1 cellular context compared by ENCODE assay signal in the genomic region with DNA sequence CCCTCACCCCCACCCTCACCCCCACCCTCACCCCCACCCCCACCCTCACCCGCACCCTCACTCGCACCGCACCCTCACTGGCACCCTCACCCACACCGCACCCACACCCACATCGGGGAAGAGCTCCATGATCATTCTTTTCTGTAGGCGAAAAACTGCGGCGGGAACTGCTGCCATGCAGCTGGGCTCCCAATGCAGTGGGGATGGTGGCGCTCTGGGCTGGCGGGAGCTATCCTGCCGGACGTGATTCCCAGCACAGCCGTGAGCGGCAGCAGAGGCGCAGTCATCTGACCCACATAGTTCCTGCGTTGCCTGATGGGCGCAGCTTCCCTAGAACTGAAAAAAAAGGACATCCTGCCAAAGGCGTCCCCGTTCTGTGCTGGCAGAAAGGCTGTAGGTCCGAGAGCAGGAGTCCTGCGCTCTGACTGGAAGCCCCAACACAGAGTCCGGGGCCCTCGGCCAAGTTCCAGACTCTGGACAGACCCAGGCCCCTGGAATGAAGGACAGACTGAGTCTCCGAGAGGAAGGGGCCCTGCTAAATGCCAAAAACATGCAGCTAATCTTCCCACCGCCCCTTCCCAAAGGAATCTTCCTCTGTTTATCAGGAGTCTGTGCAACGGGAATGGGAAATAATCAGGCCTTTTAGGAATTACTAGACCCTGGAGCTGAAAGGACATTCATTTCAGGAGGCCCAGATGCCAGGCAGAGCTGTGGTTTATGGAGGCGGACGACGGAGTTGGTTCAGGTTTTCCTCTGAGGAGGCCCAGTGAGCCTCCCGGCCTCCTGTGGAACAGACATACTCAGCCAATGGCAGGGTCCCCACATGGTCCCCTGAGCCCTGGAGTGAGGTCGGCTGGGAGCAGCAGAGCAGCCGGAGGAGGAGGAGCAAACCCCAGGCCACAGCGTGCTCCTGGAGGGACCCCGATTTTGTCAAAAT.
TF ChIP-seq lines count a peak whose summit lies in the region.

No MANE protein-coding gene starts in this region.

TF ChIP-seq in HepG2, 621 proteins besides CTCF, POLR2A, EP300 and RAD21 (continued from another document and continues in another):
- TF ChIP-seq, protein P1, sequence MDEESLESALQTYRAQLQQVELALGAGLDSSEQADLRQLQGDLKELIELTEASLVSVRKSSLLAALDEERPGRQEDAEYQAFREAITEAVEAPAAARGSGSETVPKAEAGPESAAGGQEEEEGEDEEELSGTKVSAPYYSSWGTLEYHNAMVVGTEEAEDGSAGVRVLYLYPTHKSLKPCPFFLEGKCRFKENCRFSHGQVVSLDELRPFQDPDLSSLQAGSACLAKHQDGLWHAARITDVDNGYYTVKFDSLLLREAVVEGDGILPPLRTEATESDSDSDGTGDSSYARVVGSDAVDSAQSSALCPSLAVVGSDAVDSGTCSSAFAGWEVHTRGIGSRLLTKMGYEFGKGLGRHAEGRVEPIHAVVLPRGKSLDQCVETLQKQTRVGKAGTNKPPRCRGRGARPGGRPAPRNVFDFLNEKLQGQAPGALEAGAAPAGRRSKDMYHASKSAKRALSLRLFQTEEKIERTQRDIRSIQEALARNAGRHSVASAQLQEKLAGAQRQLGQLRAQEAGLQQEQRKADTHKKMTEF (CRISPR knock-in tag; IDR thresholded peaks at IDR 0.05), result peak; percentile 74; the same call in 1 of the 2 replicates
- TF ChIP-seq ZNF260 (CRISPR knock-in tag; IDR thresholded peaks at IDR 0.05; ENCODE audit: borderline replicate concordance, low read depth), result no peak
- TF ChIP-seq ZBTB42 (CRISPR knock-in tag; IDR thresholded peaks at IDR 0.05), result no peak
- no peak for TF ChIP-seq HOXA7 (CRISPR knock-in tag; IDR thresholded peaks at IDR 0.05)
- no peak for TF ChIP-seq NR2F6 (IDR thresholded peaks at IDR 0.05)
- TF ChIP-seq NR2F6 (CRISPR knock-in tag; IDR thresholded peaks at IDR 0.05), result peak; percentile 43; the same call in 1 of the 2 replicates
- peak; percentile 11; the same call in 1 of the 2 replicates for TF ChIP-seq ATF7-NPFF (CRISPR knock-in tag; IDR thresholded peaks at IDR 0.05; ENCODE audit: low read depth)
- no peak for TF ChIP-seq CC2D1A (CRISPR knock-in tag; IDR thresholded peaks at IDR 0.05)
- TF ChIP-seq, protein P2, sequence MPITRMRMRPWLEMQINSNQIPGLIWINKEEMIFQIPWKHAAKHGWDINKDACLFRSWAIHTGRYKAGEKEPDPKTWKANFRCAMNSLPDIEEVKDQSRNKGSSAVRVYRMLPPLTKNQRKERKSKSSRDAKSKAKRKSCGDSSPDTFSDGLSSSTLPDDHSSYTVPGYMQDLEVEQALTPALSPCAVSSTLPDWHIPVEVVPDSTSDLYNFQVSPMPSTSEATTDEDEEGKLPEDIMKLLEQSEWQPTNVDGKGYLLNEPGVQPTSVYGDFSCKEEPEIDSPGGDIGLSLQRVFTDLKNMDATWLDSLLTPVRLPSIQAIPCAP (CRISPR knock-in tag; IDR thresholded peaks at IDR 0.05; ENCODE audit: low read depth), result no peak
- no peak for TF ChIP-seq NCOA5 (CRISPR knock-in tag; IDR thresholded peaks at IDR 0.05)
- TF ChIP-seq, protein P3, sequence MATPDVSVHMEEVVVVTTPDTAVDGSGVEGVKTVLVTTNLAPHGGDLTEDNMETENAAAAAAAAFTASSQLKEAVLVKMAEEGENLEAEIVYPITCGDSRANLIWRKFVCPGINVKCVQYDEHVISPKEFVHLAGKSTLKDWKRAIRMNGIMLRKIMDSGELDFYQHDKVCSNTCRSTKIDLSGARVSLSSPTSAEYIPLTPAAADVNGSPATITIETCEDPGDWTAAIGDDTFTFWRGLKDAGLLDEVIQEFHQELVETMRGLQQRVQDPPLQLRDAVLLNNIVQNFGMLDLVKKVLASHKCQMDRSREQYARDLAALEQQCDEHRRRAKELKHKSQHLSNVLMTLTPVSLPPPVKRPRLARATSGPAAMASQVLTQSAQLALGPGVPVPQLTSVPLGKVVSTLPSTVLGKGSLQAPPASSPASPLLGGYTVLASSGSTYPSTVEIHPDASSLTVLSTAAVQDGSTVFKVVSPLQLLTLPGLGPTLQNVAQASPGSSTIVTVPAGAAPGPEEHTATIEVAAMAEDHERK (CRISPR knock-in tag; IDR thresholded peaks at IDR 0.05; ENCODE audit: low read depth), result no peak
- no peak for TF ChIP-seq ISL2 (CRISPR knock-in tag; IDR thresholded peaks at IDR 0.05)
- no peak for TF ChIP-seq ZNF382 (CRISPR knock-in tag; IDR thresholded peaks at IDR 0.05; ENCODE audit: borderline replicate concordance)
- no peak for TF ChIP-seq ZNF3 (CRISPR knock-in tag; IDR thresholded peaks at IDR 0.05)
- TF ChIP-seq TBX3 (IDR thresholded peaks at IDR 0.05; ENCODE audit: borderline replicate concordance), result no peak
- TF ChIP-seq SP4 (CRISPR knock-in tag; IDR thresholded peaks at IDR 0.05), result no peak
- TF ChIP-seq DPF2 (CRISPR knock-in tag; IDR thresholded peaks at IDR 0.05; ENCODE audit: borderline replicate concordance, low read depth), result peak; percentile 45; the same call in 1 of the 2 replicates
- 0 out of 2 replicates have a peak, but pooled peaks have one; percentile 43 for TF ChIP-seq U2AF2 (IDR thresholded peaks at IDR 0.05; ENCODE audit: low read depth, low read length)
- TF ChIP-seq EEA1 (CRISPR knock-in tag; IDR thresholded peaks at IDR 0.05; ENCODE audit: borderline replicate concordance), result no peak
- TF ChIP-seq TOPORS (CRISPR knock-in tag; IDR thresholded peaks at IDR 0.05), result no peak
- no peak for TF ChIP-seq MAFF (IDR thresholded peaks at IDR 0.05; ENCODE audit: low read depth, low read length)
- TF ChIP-seq HMG20A (CRISPR knock-in tag; IDR thresholded peaks at IDR 0.05; ENCODE audit: borderline replicate concordance), result peak; percentile 29; the same call in 1 of the 2 replicates
- TF ChIP-seq, protein P4, sequence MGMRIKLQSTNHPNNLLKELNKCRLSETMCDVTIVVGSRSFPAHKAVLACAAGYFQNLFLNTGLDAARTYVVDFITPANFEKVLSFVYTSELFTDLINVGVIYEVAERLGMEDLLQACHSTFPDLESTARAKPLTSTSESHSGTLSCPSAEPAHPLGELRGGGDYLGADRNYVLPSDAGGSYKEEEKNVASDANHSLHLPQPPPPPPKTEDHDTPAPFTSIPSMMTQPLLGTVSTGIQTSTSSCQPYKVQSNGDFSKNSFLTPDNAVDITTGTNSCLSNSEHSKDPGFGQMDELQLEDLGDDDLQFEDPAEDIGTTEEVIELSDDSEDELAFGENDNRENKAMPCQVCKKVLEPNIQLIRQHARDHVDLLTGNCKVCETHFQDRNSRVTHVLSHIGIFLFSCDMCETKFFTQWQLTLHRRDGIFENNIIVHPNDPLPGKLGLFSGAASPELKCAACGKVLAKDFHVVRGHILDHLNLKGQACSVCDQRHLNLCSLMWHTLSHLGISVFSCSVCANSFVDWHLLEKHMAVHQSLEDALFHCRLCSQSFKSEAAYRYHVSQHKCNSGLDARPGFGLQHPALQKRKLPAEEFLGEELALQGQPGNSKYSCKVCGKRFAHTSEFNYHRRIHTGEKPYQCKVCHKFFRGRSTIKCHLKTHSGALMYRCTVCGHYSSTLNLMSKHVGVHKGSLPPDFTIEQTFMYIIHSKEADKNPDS (CRISPR knock-in tag; IDR thresholded peaks at IDR 0.05), result no peak
- no peak for TF ChIP-seq NFRKB (IDR thresholded peaks at IDR 0.05)
- TF ChIP-seq ZNF644 (CRISPR knock-in tag; IDR thresholded peaks at IDR 0.05; ENCODE audit: low read depth), result peak; percentile 79
- TF ChIP-seq ZNF749 (CRISPR knock-in tag; IDR thresholded peaks at IDR 0.05; ENCODE audit: borderline replicate concordance), result no peak
- no peak; the same call in 1 of the 2 replicates for TF ChIP-seq TBX2 (CRISPR knock-in tag; IDR thresholded peaks at IDR 0.05; ENCODE audit: borderline replicate concordance)
- TF ChIP-seq ZNF34 (CRISPR knock-in tag; IDR thresholded peaks at IDR 0.05; ENCODE audit: borderline replicate concordance), result no peak
- TF ChIP-seq JARID2 (CRISPR knock-in tag; IDR thresholded peaks at IDR 0.05; ENCODE audit: insufficient replicate concordance), result no peak
- no peak for TF ChIP-seq NPAS2 (CRISPR knock-in tag; IDR thresholded peaks at IDR 0.05; ENCODE audit: borderline replicate concordance)
- TF ChIP-seq EED (CRISPR knock-in tag; IDR thresholded peaks at IDR 0.05), result no peak
- TF ChIP-seq MIER3 (CRISPR knock-in tag; IDR thresholded peaks at IDR 0.05; ENCODE audit: borderline replicate concordance), result peak; percentile 36; the same call in 1 of the 2 replicates
- TF ChIP-seq, protein P5, sequence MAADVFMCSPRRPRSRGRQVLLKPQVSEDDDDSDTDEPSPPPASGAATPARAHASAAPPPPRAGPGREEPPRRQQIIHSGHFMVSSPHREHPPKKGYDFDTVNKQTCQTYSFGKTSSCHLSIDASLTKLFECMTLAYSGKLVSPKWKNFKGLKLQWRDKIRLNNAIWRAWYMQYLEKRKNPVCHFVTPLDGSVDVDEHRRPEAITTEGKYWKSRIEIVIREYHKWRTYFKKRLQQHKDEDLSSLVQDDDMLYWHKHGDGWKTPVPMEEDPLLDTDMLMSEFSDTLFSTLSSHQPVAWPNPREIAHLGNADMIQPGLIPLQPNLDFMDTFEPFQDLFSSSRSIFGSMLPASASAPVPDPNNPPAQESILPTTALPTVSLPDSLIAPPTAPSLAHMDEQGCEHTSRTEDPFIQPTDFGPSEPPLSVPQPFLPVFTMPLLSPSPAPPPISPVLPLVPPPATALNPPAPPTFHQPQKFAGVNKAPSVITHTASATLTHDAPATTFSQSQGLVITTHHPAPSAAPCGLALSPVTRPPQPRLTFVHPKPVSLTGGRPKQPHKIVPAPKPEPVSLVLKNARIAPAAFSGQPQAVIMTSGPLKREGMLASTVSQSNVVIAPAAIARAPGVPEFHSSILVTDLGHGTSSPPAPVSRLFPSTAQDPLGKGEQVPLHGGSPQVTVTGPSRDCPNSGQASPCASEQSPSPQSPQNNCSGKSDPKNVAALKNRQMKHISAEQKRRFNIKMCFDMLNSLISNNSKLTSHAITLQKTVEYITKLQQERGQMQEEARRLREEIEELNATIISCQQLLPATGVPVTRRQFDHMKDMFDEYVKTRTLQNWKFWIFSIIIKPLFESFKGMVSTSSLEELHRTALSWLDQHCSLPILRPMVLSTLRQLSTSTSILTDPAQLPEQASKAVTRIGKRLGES (CRISPR knock-in tag; IDR thresholded peaks at IDR 0.05; ENCODE audit: borderline replicate concordance), result no peak
- TF ChIP-seq JUN (CRISPR knock-in tag; IDR thresholded peaks at IDR 0.05), result no peak
- no peak for TF ChIP-seq RFXANK (CRISPR knock-in tag; IDR thresholded peaks at IDR 0.05)
- no peak for TF ChIP-seq RBAK (CRISPR knock-in tag; IDR thresholded peaks at IDR 0.05)
- 0 out of 2 replicates have a peak, but pooled peaks have one; percentile 69 for TF ChIP-seq PAWR (CRISPR knock-in tag; IDR thresholded peaks at IDR 0.05; ENCODE audit: borderline replicate concordance)
- TF ChIP-seq TOE1 (CRISPR knock-in tag; IDR thresholded peaks at IDR 0.05), result no peak
- TF ChIP-seq, protein P6, sequence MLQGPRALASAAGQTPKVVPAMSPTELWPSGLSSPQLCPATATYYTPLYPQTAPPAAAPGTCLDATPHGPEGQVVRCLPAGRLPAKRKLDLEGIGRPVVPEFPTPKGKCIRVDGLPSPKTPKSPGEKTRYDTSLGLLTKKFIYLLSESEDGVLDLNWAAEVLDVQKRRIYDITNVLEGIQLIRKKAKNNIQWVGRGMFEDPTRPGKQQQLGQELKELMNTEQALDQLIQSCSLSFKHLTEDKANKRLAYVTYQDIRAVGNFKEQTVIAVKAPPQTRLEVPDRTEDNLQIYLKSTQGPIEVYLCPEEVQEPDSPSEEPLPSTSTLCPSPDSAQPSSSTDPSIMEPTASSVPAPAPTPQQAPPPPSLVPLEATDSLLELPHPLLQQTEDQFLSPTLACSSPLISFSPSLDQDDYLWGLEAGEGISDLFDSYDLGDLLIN (CRISPR knock-in tag; IDR thresholded peaks at IDR 0.05; ENCODE audit: borderline replicate concordance), result no peak; the same call in 1 of the 2 replicates
- no peak for TF ChIP-seq HNRNPUL1 (IDR thresholded peaks at IDR 0.05; ENCODE audit: low read depth, low read length)
- TF ChIP-seq FOXM1 (CRISPR knock-in tag; IDR thresholded peaks at IDR 0.05), result no peak
- TF ChIP-seq, protein P7, sequence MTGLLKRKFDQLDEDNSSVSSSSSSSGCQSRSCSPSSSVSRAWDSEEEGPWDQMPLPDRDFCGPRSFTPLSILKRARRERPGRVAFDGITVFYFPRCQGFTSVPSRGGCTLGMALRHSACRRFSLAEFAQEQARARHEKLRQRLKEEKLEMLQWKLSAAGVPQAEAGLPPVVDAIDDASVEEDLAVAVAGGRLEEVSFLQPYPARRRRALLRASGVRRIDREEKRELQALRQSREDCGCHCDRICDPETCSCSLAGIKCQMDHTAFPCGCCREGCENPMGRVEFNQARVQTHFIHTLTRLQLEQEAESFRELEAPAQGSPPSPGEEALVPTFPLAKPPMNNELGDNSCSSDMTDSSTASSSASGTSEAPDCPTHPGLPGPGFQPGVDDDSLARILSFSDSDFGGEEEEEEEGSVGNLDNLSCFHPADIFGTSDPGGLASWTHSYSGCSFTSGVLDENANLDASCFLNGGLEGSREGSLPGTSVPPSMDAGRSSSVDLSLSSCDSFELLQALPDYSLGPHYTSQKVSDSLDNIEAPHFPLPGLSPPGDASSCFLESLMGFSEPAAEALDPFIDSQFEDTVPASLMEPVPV (CRISPR knock-in tag; IDR thresholded peaks at IDR 0.05), result no peak
- TF ChIP-seq, protein P8, sequence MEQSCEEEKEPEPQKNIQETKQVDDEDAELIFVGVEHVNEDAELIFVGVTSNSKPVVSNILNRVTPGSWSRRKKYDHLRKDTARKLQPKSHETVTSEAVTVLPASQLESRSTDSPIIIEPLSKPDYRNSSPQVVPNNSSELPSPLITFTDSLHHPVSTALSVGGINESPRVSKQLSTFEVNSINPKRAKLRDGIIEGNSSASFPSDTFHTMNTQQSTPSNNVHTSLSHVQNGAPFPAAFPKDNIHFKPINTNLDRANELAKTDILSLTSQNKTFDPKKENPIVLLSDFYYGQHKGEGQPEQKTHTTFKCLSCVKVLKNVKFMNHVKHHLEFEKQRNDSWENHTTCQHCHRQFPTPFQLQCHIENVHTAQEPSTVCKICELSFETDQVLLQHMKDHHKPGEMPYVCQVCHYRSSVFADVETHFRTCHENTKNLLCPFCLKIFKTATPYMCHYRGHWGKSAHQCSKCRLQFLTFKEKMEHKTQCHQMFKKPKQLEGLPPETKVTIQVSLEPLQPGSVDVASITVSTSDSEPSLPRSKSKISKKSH (CRISPR knock-in tag; IDR thresholded peaks at IDR 0.05; ENCODE audit: borderline replicate concordance), result peak; percentile 73; the same call in 1 of the 2 replicates
- TF ChIP-seq ZNF468 (CRISPR knock-in tag; IDR thresholded peaks at IDR 0.05), result no peak
- TF ChIP-seq JDP2 (CRISPR knock-in tag; IDR thresholded peaks at IDR 0.05; ENCODE audit: borderline replicate concordance), result no peak
- TF ChIP-seq, protein P9, sequence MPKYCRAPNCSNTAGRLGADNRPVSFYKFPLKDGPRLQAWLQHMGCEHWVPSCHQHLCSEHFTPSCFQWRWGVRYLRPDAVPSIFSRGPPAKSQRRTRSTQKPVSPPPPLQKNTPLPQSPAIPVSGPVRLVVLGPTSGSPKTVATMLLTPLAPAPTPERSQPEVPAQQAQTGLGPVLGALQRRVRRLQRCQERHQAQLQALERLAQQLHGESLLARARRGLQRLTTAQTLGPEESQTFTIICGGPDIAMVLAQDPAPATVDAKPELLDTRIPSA (CRISPR knock-in tag; IDR thresholded peaks at IDR 0.05; ENCODE audit: borderline replicate concordance), result no peak
- TF ChIP-seq MAFG (CRISPR knock-in tag; IDR thresholded peaks at IDR 0.05), result no peak
- no peak for TF ChIP-seq SMARCC2 (IDR thresholded peaks at IDR 0.05)
- peak; percentile 47 for TF ChIP-seq HNF4A (CRISPR knock-in tag; IDR thresholded peaks at IDR 0.05)
- no peak for TF ChIP-seq ZNF274 (CRISPR knock-in tag; IDR thresholded peaks at IDR 0.05)
- TF ChIP-seq TCF12 (IDR thresholded peaks at IDR 0.05), result no peak
- 0 out of 2 replicates have a peak, but pooled peaks have one; percentile 25 for TF ChIP-seq TCF12 (CRISPR knock-in tag; IDR thresholded peaks at IDR 0.05)
